In genomic region chr12:68882251-68882964, GRCh38 we compare ENCODE assay signal across 16 cellular contexts. TPM values are rescaled to one million over a fixed set of nuclear protein-coding genes. Genes with fewer than 3 reads are reported as not detected.
A peak's percentile ranks its signal among the peaks of the same experiment; 100 is the strongest.
DNase-seq lines count a peak whose midpoint lies in the region; ATAC-seq, FAIRE-seq and TF ChIP-seq lines count a peak whose summit lies in the region.
"Had no signal": no experiment of that assay in that cellular context is flagged by ENCODE, and none has a peak within 500 bp of the region (broad histone marks: within the 10 kb centered on the region; RNA-seq: fewer than 3 reads in every experiment).

No MANE protein-coding gene starts in this region.

- no peak for TF ChIP-seq RAD21 in GM12878 (IDR thresholded peaks at IDR 0.05; ENCODE audit: insufficient read depth, low read depth, low read length)

- POLR2A ChIA-PET in OCI-LY7 (lab: Charles Lee) (interaction anchor here (0.7 to 2.2 kb wide), 6 partner anchors 10 to 77 kb away, joined by 3 to 10 read pairs (median 4); no protein-coding TSS in a partner anchor), GM12878 (lab: Charles Lee) (interaction anchor here (0.7 kb wide), 1 partner anchor 280 kb away, joined by 4 read pairs; no protein-coding TSS in a partner anchor), PC-9 (lab: Charles Lee; ENCODE audit: unreplicated experiment) (no interaction called here)

- peak; percentile 48 for DNase-seq in OCI-LY7 (ENCODE audit: low spot score)
- no peak for DNase-seq in GM12878 (ENCODE audit: low read depth, low spot score)
- DNase-seq in PC-9: no peak
- DNase-seq in central memory CD4-positive, alpha-beta T cell: no peak
- no peak for DNase-seq in NK-92 (lab: John Stamatoyannopoulos, UW; ENCODE audit: unreplicated experiment)
- DNase-seq: Caco-2; CD4-positive, alpha-beta T cell; GDM1; IMR-90; KBM-7 had no signal

- peak overlapping the region; percentile 85 for H3K4me2 ChIP-seq in DOHH2 (ENCODE audit: low read length)
- peak overlapping the region; percentile 57 for H3K4me2 ChIP-seq in OCI-LY7 (ENCODE audit: low read length)
- no peak overlapping the region for H3K4me2 ChIP-seq in GM12878 (ENCODE audit: control insufficient read depth, insufficient read depth)
- H3K4me2 ChIP-seq in PC-9: no peak overlapping the region

- CTCF ChIA-PET in OCI-LY7 (lab: Charles Lee; ENCODE audit: unreplicated experiment): no interaction called here
- CTCF ChIA-PET in GM12878 (lab: Yijun Ruan, JAX): interaction anchor here (1.1 kb wide), 1 partner anchor 659 kb away, joined by 3 read pairs; no protein-coding TSS in a partner anchor
- CTCF ChIA-PET in PC-9 (lab: Charles Lee): no interaction called here

- H2AFZ ChIP-seq in OCI-LY7 (ENCODE audit: low read length) (peak overlapping the region; percentile 89; the same call in 1 of the 2 replicates), GM12878 (ENCODE audit: control insufficient read depth, low read depth, low read length) (no peak overlapping the region), PC-9 (no peak overlapping the region)

- no peak for FAIRE-seq in GM12878 (lab: Jason Lieb, UNC)
- FAIRE-seq: D721Med, HTR-8/SVneo had no signal

- RAD21 ChIA-PET in GM12878 (lab: Charles Lee; ENCODE audit: unreplicated experiment): interaction anchor here (1.3 kb wide), 1 partner anchor 15 kb away, joined by 3 read pairs; no protein-coding TSS in a partner anchor

- TF ChIP-seq POLR2A in GM12878 (IDR thresholded peaks at IDR 0.05; ENCODE audit: low read depth, low read length): no peak

- SMC1A ChIA-PET in GM12878 (lab: Charles Lee; ENCODE audit: uncharacterized antibody, unreplicated experiment): interaction anchor here (0.6 to 0.9 kb wide), 2 partner anchors 15 to 61 kb away, joined by 3 read pairs; no protein-coding TSS in a partner anchor

- H3K9me3 ChIP-seq in DOHH2 (ENCODE audit: control insufficient read depth, insufficient read depth, low read length) (no peaks in the 10 kb centered on the region), OCI-LY7 (ENCODE audit: low read length) (peaks cover 19% of the 10 kb centered on the region; the same call in 1 of the 2 replicates), GM12878 (replicated peaks; ENCODE audit: control insufficient read depth, insufficient read depth, low read length) (no peaks in the 10 kb centered on the region), PC-9 (ENCODE audit: insufficient read depth, low read depth) (no peaks in the 10 kb centered on the region; the same call in 1 of the 2 replicates)
- H3K9me3 ChIP-seq: HAP-1 had no signal

- intact Hi-C loops in OCI-LY7 (cut with micrococcal nuclease; ENCODE audit: unreplicated experiment) (no loop called here), GM12878 (cut with micrococcal nuclease; ENCODE audit: unreplicated experiment) (no loop called here), PC-9 (cut with micrococcal nuclease; ENCODE audit: unreplicated experiment) (no loop called here)

- no peak for TF ChIP-seq CTCF in DOHH2 (IDR thresholded peaks at IDR 0.05; ENCODE audit: low read depth, low read length, poor library complexity, severe bottlenecking)
- TF ChIP-seq CTCF in OCI-LY7 (conservative IDR thresholded peaks at IDR 0.05; ENCODE audit: low read length): no peak
- no peak for TF ChIP-seq CTCF in GM12878 (IDR thresholded peaks at IDR 0.05 in 2 of 3, conservative IDR thresholded peaks at IDR 0.05 in 1 of 3; ENCODE audit: control insufficient read depth in 2 of 3, extremely low read depth in 1 of 3, insufficient read depth in 1 of 3, low read depth in 3 of 3, low read length in 3 of 3)
- no peak for TF ChIP-seq CTCF in PC-9 (conservative IDR thresholded peaks at IDR 0.05)

- TF ChIP-seq EP300 in GM12878 (IDR thresholded peaks at IDR 0.05; ENCODE audit: borderline replicate concordance in 1 of 2, control insufficient read depth in 1 of 2, low read depth in 2 of 2, low read length in 2 of 2): no peak

- H3K36me3 ChIP-seq in DOHH2 (ENCODE audit: control insufficient read depth, low read length) (peaks cover 34% of the 10 kb centered on the region), OCI-LY7 (ENCODE audit: insufficient read depth, low read length) (peaks cover 12% of the 10 kb centered on the region; the same call in 1 of the 2 replicates), GM12878 (ENCODE audit: control insufficient read depth in 2 of 2, insufficient read depth in 2 of 2, low read length in 1 of 2) (no peaks in the 10 kb centered on the region), PC-9 (ENCODE audit: low read depth) (no peaks in the 10 kb centered on the region)
- H3K36me3 ChIP-seq: HAP-1 had no signal

- 26% methylated on average over 4 of the region's 4 CpGs for WGBS in GM12878 (ENCODE audit: insufficient coverage, insufficient replicate concordance, low lambda C conversion rate, missing lambda C conversion rate)

- H3K9me2 ChIP-seq in DOHH2 (replicated peaks; ENCODE audit: control insufficient read depth, low read length) (no peaks in the 10 kb centered on the region), OCI-LY7 (ENCODE audit: insufficient read depth, low read length) (no peaks in the 10 kb centered on the region), PC-9 (ENCODE audit: insufficient read depth) (no peaks in the 10 kb centered on the region)

- H3K9ac ChIP-seq in GM12878 (ENCODE audit: control insufficient read depth, insufficient read depth, low read length): no peak overlapping the region

- peaks cover 25% of the 10 kb centered on the region for H3K79me2 ChIP-seq in DOHH2 (ENCODE audit: control insufficient read depth, low read length)
- no peaks in the 10 kb centered on the region for H3K79me2 ChIP-seq in OCI-LY7 (ENCODE audit: insufficient read depth, low read depth, low read length)
- no peaks in the 10 kb centered on the region for H3K79me2 ChIP-seq in GM12878 (ENCODE audit: control insufficient read depth, insufficient read depth, low read length)
- H3K79me2 ChIP-seq in PC-9 (ENCODE audit: low read depth): no peaks in the 10 kb centered on the region

- H3K27ac ChIP-seq in DOHH2 (ENCODE audit: low read depth, low read length) (peak overlapping the region; percentile 98), OCI-LY7 (ENCODE audit: low read depth, low read length, poor library complexity, severe bottlenecking) (peak overlapping the region; percentile 80), GM12878 (ENCODE audit: control insufficient read depth, insufficient read depth) (no peak overlapping the region), PC-9 (no peak overlapping the region)
- H3K27ac ChIP-seq: C4-2B had no signal

- no peak for ATAC-seq in GM12878

- no peaks in the 10 kb centered on the region for H4K20me1 ChIP-seq in DOHH2 (ENCODE audit: control insufficient read depth, insufficient read depth, low read depth, low read length)
- no peaks in the 10 kb centered on the region for H4K20me1 ChIP-seq in OCI-LY7 (ENCODE audit: insufficient read depth, low read length)
- no peaks in the 10 kb centered on the region for H4K20me1 ChIP-seq in GM12878 (ENCODE audit: control insufficient read depth, insufficient read depth)
- no peaks in the 10 kb centered on the region for H4K20me1 ChIP-seq in PC-9 (ENCODE audit: insufficient read depth)

- H3K27me3 ChIP-seq in DOHH2 (ENCODE audit: control insufficient read depth, low read length) (no peaks in the 10 kb centered on the region), GM12878 (replicated peaks in 1 of 2; ENCODE audit: control insufficient read depth in 2 of 2, insufficient read depth in 2 of 2, low read length in 1 of 2) (no peaks in the 10 kb centered on the region), PC-9 (ENCODE audit: insufficient read depth, low read depth) (no peaks in the 10 kb centered on the region)

- H3K4me3 ChIP-seq in DOHH2 (ENCODE audit: low read length): peak overlapping the region; percentile 58
- peak overlapping the region; percentile 18 for H3K4me3 ChIP-seq in OCI-LY7 (ENCODE audit: low read depth, low read length, poor library complexity, severe bottlenecking)
- no peak overlapping the region for H3K4me3 ChIP-seq in GM12878
- H3K4me3 ChIP-seq in PC-9: no peak overlapping the region
- H3K4me3 ChIP-seq: HAP-1 had no signal

- peaks cover 95% of the 10 kb centered on the region for H3K4me1 ChIP-seq in DOHH2 (ENCODE audit: control insufficient read depth, low read length)
- peaks cover 60% of the 10 kb centered on the region for H3K4me1 ChIP-seq in OCI-LY7 (ENCODE audit: insufficient read depth, low read length, poor library complexity, severe bottlenecking)
- H3K4me1 ChIP-seq in GM12878 (ENCODE audit: control insufficient read depth, insufficient read depth, low read length): no peaks in the 10 kb centered on the region
- no peaks in the 10 kb centered on the region for H3K4me1 ChIP-seq in PC-9 (replicated peaks; ENCODE audit: insufficient read depth)
- H3K4me1 ChIP-seq: Caco-2, HAP-1 had no signal

- BruUV-seq in OCI-LY7 (replicated peaks; lab: Mats Ljungman, UMichigan): no TSS peak
- BruUV-seq in GM12878 (replicated peaks; lab: Mats Ljungman, UMichigan): no TSS peak
- BruUV-seq in PC-9 (replicated peaks; lab: Mats Ljungman, UMichigan): no TSS peak

- in situ Hi-C loops in GM12878 (cut with MboI): no loop called here

- H3F3A ChIP-seq in DOHH2 (ENCODE audit: control insufficient read depth, insufficient read depth) (peaks cover 34% of the 10 kb centered on the region), PC-9 (ENCODE audit: insufficient read depth, low read depth) (no peaks in the 10 kb centered on the region)

TF ChIP-seq in GM12878, 131 proteins besides CTCF, POLR2A, EP300 and RAD21 (continues in another document):
- TF ChIP-seq MTA2 (IDR thresholded peaks at IDR 0.05; ENCODE audit: low read depth) (peak; percentile 40; the same call in 1 of the 2 replicates), MEF2A (IDR thresholded peaks at IDR 0.05; ENCODE audit: insufficient read depth, low read depth, low read length) (no peak), RAD51 (IDR thresholded peaks at IDR 0.05) (no peak), SMARCA5 (IDR thresholded peaks at IDR 0.05) (0 out of 2 replicates have a peak, but pooled peaks have one; percentile 36)

RNA-seq across cellular contexts. Expression of gene CPM, which starts 50.6 kb away (rescaled TPM):
- total RNA-seq in OCI-LY7 (2014; rRNA removed; shearing (Covaris generic)): 3.8 and 4.8 TPM in 2 replicates
- total RNA-seq in OCI-LY7 (2022) (10.5 and 13.0 TPM in 2 replicates), GM12878 (2014; rRNA removed) (0.06 and 0.49 TPM in 2 replicates), GM12878 (2014; rRNA removed; fragmentation: Illumina TruSeq; extraction: Trizol) (0.18 and 0.23 TPM in 2 replicates), GM12878 (2021) (0.29 and 0.80 TPM in 2 replicates), PC-9 (2021) (4.2 and 4.6 TPM in 2 replicates)
- total RNA-seq in GM12878 (2013; cell fraction: nucleolus; rRNA removed): 1.4 and 2.4 TPM in 2 replicates
- polyA plus RNA-seq in GM12878 (2011; ENCODE audit: low read depth): 0.08 TPM
- polyA plus RNA-seq in GM12878 (2011; rRNA removed) (1.3 and 1.7 TPM in 2 replicates), GM12878 (2014; fragmentation: Illumina TruSeq; extraction: Trizol) (0.29 and 0.44 TPM in 2 replicates), GM12878 (2014; fragmentation: Nextera tagmentation; extraction: Ambion mirVana) (under 1 TPM; 0.31 to 0.38 TPM), GM12878 (2014; rRNA removed) (0.05 and 0.60 TPM in 2 replicates), GM12878 (2016; fragmentation: Nextera tagmentation; extraction: Ambion mirVana) (under 1 TPM; 0.25 to 0.88 TPM)
- polyA plus RNA-seq in GM12878 (2011; cell fraction: cytosol; rRNA removed): 0.82 and 1.3 TPM in 2 replicates
- polyA plus RNA-seq in GM12878 (2011; cell fraction: nucleus; rRNA removed): 0.13 and 0.25 TPM in 2 replicates
- polyA plus RNA-seq in GM12878 (2012): 0.07 and 0.22 TPM in 2 replicates
- 0.52 and 1.1 TPM in 2 replicates for polyA minus RNA-seq in GM12878 (2011; rRNA and poly(A)+ RNA removed)
- polyA minus RNA-seq in GM12878 (2011; cell fraction: cytosol; rRNA and poly(A)+ RNA removed): 1.3 and 5.7 TPM in 2 replicates
- 0.24 and 0.29 TPM in 2 replicates for polyA minus RNA-seq in GM12878 (2011; cell fraction: nucleus; rRNA and poly(A)+ RNA removed)
- total RNA-seq: A172 had no signal

Comparison
In these comparisons a context has a peak if more than half of its experiments do, and no peak if none do; other contexts are left out.
1. H3K27ac ChIP-seq: peak in DOHH2 (single experiment) and OCI-LY7 (single experiment); none in GM12878 (single experiment) and PC-9 (single experiment).
2. H3K4me2 ChIP-seq: peak in DOHH2 (single experiment) and OCI-LY7 (single experiment); none in GM12878 (single experiment) and PC-9 (single experiment).
3. H3K4me3 ChIP-seq: peak in DOHH2 (single experiment) and OCI-LY7 (single experiment); none in GM12878 (single experiment) and PC-9 (single experiment).